Comparison of ENCODE assay signal across 17 cellular contexts in the genomic region with DNA sequence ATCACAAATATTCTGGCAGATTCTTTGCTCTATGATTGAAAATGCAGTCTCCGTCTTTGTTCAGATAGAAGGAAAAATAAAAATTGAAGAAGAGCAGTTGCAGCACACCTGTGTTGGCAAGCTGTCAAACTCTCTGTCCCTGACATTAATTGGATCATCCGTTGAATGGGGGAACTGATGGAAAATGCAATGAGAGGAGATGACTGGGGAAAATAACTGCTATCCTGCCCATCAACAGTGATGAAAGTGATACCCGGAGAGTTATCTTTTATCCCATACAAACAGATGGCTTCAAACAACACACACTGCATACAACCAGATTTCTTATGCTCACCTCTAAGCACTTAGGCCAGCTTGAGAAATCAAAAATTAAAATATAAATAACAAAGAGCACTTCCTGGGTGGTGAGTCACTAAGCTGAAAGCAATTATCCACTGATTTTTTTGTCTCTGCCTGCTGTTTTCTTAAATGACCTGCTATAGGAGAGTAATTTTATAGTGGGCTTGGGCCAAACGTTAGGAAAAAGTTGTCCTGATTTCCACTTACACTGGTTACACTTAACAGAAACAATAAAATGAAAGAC.
A peak's percentile ranks its signal among the peaks of the same experiment; 100 is the strongest.
DNase-seq lines count a peak whose midpoint lies in the region; ATAC-seq, FAIRE-seq and TF ChIP-seq lines count a peak whose summit lies in the region.
"Had no signal": no experiment of that assay in that cellular context is flagged by ENCODE, and none has a peak within 500 bp of the region (broad histone marks: within the 10 kb centered on the region; RNA-seq: fewer than 3 reads in every experiment).

No MANE protein-coding gene starts in this region.

- FAIRE-seq in bronchial epithelial cell (lab: Jason Lieb, UNC), result no peak
- FAIRE-seq: A549 had no signal

- DNase-seq in A172 (ENCODE audit: low spot score) (peak; percentile 66), LHCN-M2 (ENCODE audit: low read depth) (peak; percentile 44), NCI-H524 (lab: John Stamatoyannopoulos, UW) (peak; percentile 64 to 86), bronchial epithelial cell (ENCODE audit: low read depth) (peak; percentile 45), GM19240 (ENCODE audit: insufficient read length, low spot score) (no peak), Calu3 (no peak)
- DNase-seq: cortex of kidney; KBM-7; NCI-H446 treated with DMSO at 0.1 percent for 48 hours; ovary; SIG-M5; stimulated activated CD4-positive, alpha-beta T cell treated with anti-CD3 and anti-CD28 coated beads, Interleukin-15, amount 100 ng/mL, for 24 hours had no signal

- ATAC-seq in GM18867 (IDR thresholded peaks at IDR 0.05; ENCODE audit: unreplicated experiment) (no peak), HG03460 (IDR thresholded peaks at IDR 0.05; ENCODE audit: unreplicated experiment) (no peak)
- ATAC-seq: A549 had no signal

- intact Hi-C loops in Calu3 (cut with micrococcal nuclease; ENCODE audit: unreplicated experiment), result no loop called here

- no peaks in the 10 kb centered on the region for H3K27me3 ChIP-seq in bronchial epithelial cell (ENCODE audit: control insufficient read depth, insufficient read depth, low read length)
- H3K27me3 ChIP-seq: ovary, tibial nerve had no signal

- H3K27me3 Mint-ChIP-seq in Calu3 (ENCODE audit: unreplicated experiment), result no peaks in the 10 kb centered on the region
- H3K27me3 Mint-ChIP-seq: activated naive CD8-positive, alpha-beta T cell had no signal

- H3K9me3 Mint-ChIP-seq in Calu3 (ENCODE audit: low read depth, unreplicated experiment), result peaks cover 7% of the 10 kb centered on the region

- no peak overlapping the region for H3K4me3 ChIP-seq in bronchial epithelial cell (ENCODE audit: low read depth, low read length)
- H3K4me3 ChIP-seq: A549, ovary, tibial nerve had no signal

- CTCF ChIA-PET in Calu3 (lab: Charles Lee), result no interaction called here

- BruUV-seq in Calu3 (replicated peaks; lab: Mats Ljungman, UMichigan), result no TSS peak

- no peaks in the 10 kb centered on the region for H3K4me1 Mint-ChIP-seq in Calu3 (ENCODE audit: low read depth, unreplicated experiment)

- H3K36me3 ChIP-seq in bronchial epithelial cell (ENCODE audit: control insufficient read depth, insufficient read depth, low read length), result no peaks in the 10 kb centered on the region
- H3K36me3 ChIP-seq: ovary, tibial nerve had no signal

- TF ChIP-seq CTCF in bronchial epithelial cell (IDR thresholded peaks at IDR 0.05; ENCODE audit: insufficient read depth, low read length, severe bottlenecking) (no peak), Calu3 (IDR thresholded peaks at IDR 0.05; ENCODE audit: unreplicated experiment) (no peak)

- H3K36me3 Mint-ChIP-seq in Calu3 (ENCODE audit: insufficient read depth, unreplicated experiment), result no peaks in the 10 kb centered on the region
- H3K36me3 Mint-ChIP-seq: activated naive CD8-positive, alpha-beta T cell had no signal

- H3K4me3 Mint-ChIP-seq in Calu3 (ENCODE audit: low read depth, unreplicated experiment), result no peak overlapping the region
- H3K4me3 Mint-ChIP-seq: activated naive CD8-positive, alpha-beta T cell had no signal

- H3K27ac Mint-ChIP-seq in Calu3 (ENCODE audit: unreplicated experiment), result no peak overlapping the region
- H3K27ac Mint-ChIP-seq: activated naive CD8-positive, alpha-beta T cell had no signal

Comparison
In these comparisons a context has a peak if more than half of its experiments do, and no peak if none do; other contexts are left out.
1. DNase-seq: peak in A172 (single experiment), LHCN-M2 (single experiment), NCI-H524 (2 of 2) and bronchial epithelial cell (single experiment); none in GM19240 (single experiment) and Calu3 (single experiment).